In the genomic region with DNA sequence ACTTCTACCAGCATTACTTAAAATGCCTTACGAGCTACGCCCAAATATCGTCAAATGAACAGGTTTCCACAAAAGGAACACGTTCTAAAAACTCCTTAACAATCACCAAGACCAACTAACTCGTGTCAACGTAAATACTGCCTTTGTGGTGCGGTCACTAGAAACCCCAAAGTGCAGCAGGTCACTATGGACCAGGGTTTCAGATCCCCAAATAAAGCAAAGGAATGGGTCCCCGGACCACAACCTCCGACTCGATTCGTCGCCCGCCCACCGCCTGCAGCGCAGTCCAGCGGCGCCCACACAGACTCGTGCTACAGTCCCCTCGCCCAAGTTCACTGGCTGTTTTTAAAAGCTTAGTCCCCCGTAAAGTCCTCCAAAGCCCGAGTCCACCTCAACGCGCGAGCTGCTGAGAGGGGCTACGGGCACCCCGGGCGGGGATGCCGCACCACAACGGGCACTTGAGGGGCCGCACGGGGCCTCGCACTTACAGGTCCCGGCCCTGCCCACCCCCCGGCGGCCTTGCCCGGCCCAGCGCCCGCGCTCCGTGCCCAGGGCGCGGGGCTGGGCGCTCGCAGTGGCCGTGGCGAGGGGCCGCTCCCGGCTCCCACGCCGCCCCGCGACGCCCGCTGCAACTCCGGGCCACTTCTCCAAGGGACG, we compare ENCODE assay signal across 8 cellular contexts. TPM values are rescaled to one million over a fixed set of nuclear protein-coding genes. Genes with fewer than 3 reads are reported as not detected.
DNase-seq lines count a peak whose midpoint lies in the region; ATAC-seq and TF ChIP-seq lines count a peak whose summit lies in the region.

No MANE protein-coding gene starts in this region.

- DNase-seq in activated CD4-positive, alpha-beta T cell treated with anti-CD3 and anti-CD28 coated beads for 36 hours: no peak
- no peak for DNase-seq in activated CD4-positive, alpha-beta T cell treated with anti-CD3 and anti-CD28 coated beads, Interleukin-2, amount 50 U/mL, for 48 hours
- DNase-seq in left ventricle myocardium superior (peak; percentile 62), retinal pigment epithelial cell (ENCODE audit: low read depth) (no peak), SKM-1 treated with dmso at 0.1 percent for 144 hours (lab: John Stamatoyannopoulos, UW; ENCODE audit: unreplicated experiment) (no peak)
- no peak for DNase-seq in stimulated activated CD4-positive, alpha-beta T cell treated with anti-CD3 and anti-CD28 coated beads, Interleukin-1b, Interleukin-23, amount 100 ng/mL, for 48 hours

- peak overlapping the region; percentile 98 for H3K4me3 ChIP-seq in retinal pigment epithelial cell (ENCODE audit: low read length)

- H3K36me3 Mint-ChIP-seq in activated CD4-positive, alpha-beta T cell treated with anti-CD3 and anti-CD28 coated beads for 36 hours (ENCODE audit: low read depth): no peaks in the 10 kb centered on the region
- peaks cover 20% of the 10 kb centered on the region for H3K36me3 Mint-ChIP-seq in activated T-helper 17 cell treated with anti-CD3 and anti-CD28 coated beads, Interleukin-2, amount 50 U/mL, for 72 hours (ENCODE audit: low read depth)

- no peaks in the 10 kb centered on the region for H3K9me3 Mint-ChIP-seq in activated CD4-positive, alpha-beta T cell treated with anti-CD3 and anti-CD28 coated beads for 36 hours (ENCODE audit: low read depth)
- no peaks in the 10 kb centered on the region for H3K9me3 Mint-ChIP-seq in activated T-helper 17 cell treated with anti-CD3 and anti-CD28 coated beads, Interleukin-2, amount 50 U/mL, for 72 hours

- no peak for ATAC-seq in activated CD4-positive, alpha-beta T cell treated with anti-CD3 and anti-CD28 coated beads for 36 hours
- ATAC-seq in activated T-helper 17 cell treated with anti-CD3 and anti-CD28 coated beads, Interleukin-2, amount 50 U/mL, for 72 hours (replicated peaks): no peak
- ATAC-seq in left ventricle myocardium superior (no peak), GM19035 (IDR thresholded peaks at IDR 0.05; ENCODE audit: unreplicated experiment) (no peak)

- no peak for TF ChIP-seq CTCF in retinal pigment epithelial cell (conservative IDR thresholded peaks at IDR 0.05; ENCODE audit: low read depth, low read length)

- peaks cover 18% of the 10 kb centered on the region for H3K4me1 Mint-ChIP-seq in activated CD4-positive, alpha-beta T cell treated with anti-CD3 and anti-CD28 coated beads for 36 hours
- peaks cover 10% of the 10 kb centered on the region for H3K4me1 Mint-ChIP-seq in activated T-helper 17 cell treated with anti-CD3 and anti-CD28 coated beads, Interleukin-2, amount 50 U/mL, for 72 hours

- CTCF ChIA-PET in activated CD4-positive, alpha-beta T cell treated with anti-CD3 and anti-CD28 coated beads for 36 hours (lab: Charles Lee): interaction anchor here (1.2 kb wide), 1 partner anchor 9 kb away, joined by 3 read pairs; no protein-coding TSS in a partner anchor

- peaks cover 60% of the 10 kb centered on the region for H3K27me3 Mint-ChIP-seq in activated CD4-positive, alpha-beta T cell treated with anti-CD3 and anti-CD28 coated beads for 36 hours
- H3K27me3 Mint-ChIP-seq in activated T-helper 17 cell treated with anti-CD3 and anti-CD28 coated beads, Interleukin-2, amount 50 U/mL, for 72 hours: peaks cover 54% of the 10 kb centered on the region

- intact Hi-C loops in activated CD4-positive, alpha-beta T cell treated with anti-CD3 and anti-CD28 coated beads for 36 hours (cut with DNase I, micrococcal nuclease): loop anchor here in 1 of 2 experiments (2.0 kb wide), 1 partner anchor 36 kb away; no protein-coding TSS in a partner anchor
- intact Hi-C loops in left ventricle myocardium superior (cut with micrococcal nuclease): loop anchor here (10.0 kb wide), 1 partner anchor 58 kb away; no protein-coding TSS in a partner anchor

- POLR2A ChIA-PET in activated CD4-positive, alpha-beta T cell treated with anti-CD3 and anti-CD28 coated beads for 36 hours (lab: Charles Lee): no interaction called here

- no peak overlapping the region for H3K27ac Mint-ChIP-seq in activated CD4-positive, alpha-beta T cell treated with anti-CD3 and anti-CD28 coated beads for 36 hours
- no peak overlapping the region for H3K27ac Mint-ChIP-seq in activated T-helper 17 cell treated with anti-CD3 and anti-CD28 coated beads, Interleukin-2, amount 50 U/mL, for 72 hours

- peak overlapping the region; percentile 59 for H3K4me3 Mint-ChIP-seq in activated CD4-positive, alpha-beta T cell treated with anti-CD3 and anti-CD28 coated beads for 36 hours
- H3K4me3 Mint-ChIP-seq in activated T-helper 17 cell treated with anti-CD3 and anti-CD28 coated beads, Interleukin-2, amount 50 U/mL, for 72 hours: peak overlapping the region; percentile 76

RNA-seq across cellular contexts. Expression of a gene that starts 1.1 kb away (rescaled TPM):
- not detected for total RNA-seq in activated CD4-positive, alpha-beta T cell treated with anti-CD3 and anti-CD28 coated beads for 36 hours
- total RNA-seq in activated T-helper 17 cell treated with anti-CD3 and anti-CD28 coated beads, Interleukin-2, amount 50 U/mL, for 72 hours: under 1 TPM in 1 of 2 donors, not detected in 1; 0.15 TPM
- 110 TPM for total RNA-seq in left ventricle myocardium superior

Comparison
In these comparisons a context has a peak if more than half of its experiments do, and no peak if none do; other contexts are left out.
1. RNA of a gene that starts 1.1 kb away (total RNA-seq): 110 TPM in left ventricle myocardium superior (single experiment); 0.15 TPM in activated T-helper 17 cell treated with anti-CD3 and anti-CD28 coated beads, Interleukin-2, amount 50 U/mL, for 72 hours and not detected in activated CD4-positive, alpha-beta T cell treated with anti-CD3 and anti-CD28 coated beads for 36 hours; every median in the first group is over 10 times any median in the second.